ENCODE assay signal across 2 cellular contexts in genomic region chr21:18987515-18988026, GRCh38.
TF ChIP-seq lines count a peak whose summit lies in the region.

No MANE protein-coding gene starts in this region.

TF ChIP-seq in GM23338, 12 proteins besides CTCF, POLR2A, EP300 and RAD21 (continued from another document):
- TF ChIP-seq ZNF462 (CRISPR knock-in tag; IDR thresholded peaks at IDR 0.05) (no peak), POLR2AphosphoS5 (IDR thresholded peaks at IDR 0.05; ENCODE audit: low read depth) (no peak), JUNB (IDR thresholded peaks at IDR 0.05; ENCODE audit: unreplicated experiment) (no peak), EZH2phosphoT487 (IDR thresholded peaks at IDR 0.05; ENCODE audit: unreplicated experiment) (no peak), STAT1 (IDR thresholded peaks at IDR 0.05; ENCODE audit: unreplicated experiment) (no peak), CREB1 (CRISPR knock-in tag; IDR thresholded peaks at IDR 0.05; ENCODE audit: low read depth) (no peak)
- TF ChIP-seq, protein P1, sequence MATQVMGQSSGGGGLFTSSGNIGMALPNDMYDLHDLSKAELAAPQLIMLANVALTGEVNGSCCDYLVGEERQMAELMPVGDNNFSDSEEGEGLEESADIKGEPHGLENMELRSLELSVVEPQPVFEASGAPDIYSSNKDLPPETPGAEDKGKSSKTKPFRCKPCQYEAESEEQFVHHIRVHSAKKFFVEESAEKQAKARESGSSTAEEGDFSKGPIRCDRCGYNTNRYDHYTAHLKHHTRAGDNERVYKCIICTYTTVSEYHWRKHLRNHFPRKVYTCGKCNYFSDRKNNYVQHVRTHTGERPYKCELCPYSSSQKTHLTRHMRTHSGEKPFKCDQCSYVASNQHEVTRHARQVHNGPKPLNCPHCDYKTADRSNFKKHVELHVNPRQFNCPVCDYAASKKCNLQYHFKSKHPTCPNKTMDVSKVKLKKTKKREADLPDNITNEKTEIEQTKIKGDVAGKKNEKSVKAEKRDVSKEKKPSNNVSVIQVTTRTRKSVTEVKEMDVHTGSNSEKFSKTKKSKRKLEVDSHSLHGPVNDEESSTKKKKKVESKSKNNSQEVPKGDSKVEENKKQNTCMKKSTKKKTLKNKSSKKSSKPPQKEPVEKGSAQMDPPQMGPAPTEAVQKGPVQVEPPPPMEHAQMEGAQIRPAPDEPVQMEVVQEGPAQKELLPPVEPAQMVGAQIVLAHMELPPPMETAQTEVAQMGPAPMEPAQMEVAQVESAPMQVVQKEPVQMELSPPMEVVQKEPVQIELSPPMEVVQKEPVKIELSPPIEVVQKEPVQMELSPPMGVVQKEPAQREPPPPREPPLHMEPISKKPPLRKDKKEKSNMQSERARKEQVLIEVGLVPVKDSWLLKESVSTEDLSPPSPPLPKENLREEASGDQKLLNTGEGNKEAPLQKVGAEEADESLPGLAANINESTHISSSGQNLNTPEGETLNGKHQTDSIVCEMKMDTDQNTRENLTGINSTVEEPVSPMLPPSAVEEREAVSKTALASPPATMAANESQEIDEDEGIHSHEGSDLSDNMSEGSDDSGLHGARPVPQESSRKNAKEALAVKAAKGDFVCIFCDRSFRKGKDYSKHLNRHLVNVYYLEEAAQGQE (IDR thresholded peaks at IDR 0.05; ENCODE audit: unreplicated experiment) = no peak

TF ChIP-seq in SK-N-SH treated with all-trans-retinoic acid at 6 μM for 48 hours, 23 proteins besides CTCF, POLR2A, EP300 and RAD21 (continued from another document):
- TF ChIP-seq, protein P2, sequence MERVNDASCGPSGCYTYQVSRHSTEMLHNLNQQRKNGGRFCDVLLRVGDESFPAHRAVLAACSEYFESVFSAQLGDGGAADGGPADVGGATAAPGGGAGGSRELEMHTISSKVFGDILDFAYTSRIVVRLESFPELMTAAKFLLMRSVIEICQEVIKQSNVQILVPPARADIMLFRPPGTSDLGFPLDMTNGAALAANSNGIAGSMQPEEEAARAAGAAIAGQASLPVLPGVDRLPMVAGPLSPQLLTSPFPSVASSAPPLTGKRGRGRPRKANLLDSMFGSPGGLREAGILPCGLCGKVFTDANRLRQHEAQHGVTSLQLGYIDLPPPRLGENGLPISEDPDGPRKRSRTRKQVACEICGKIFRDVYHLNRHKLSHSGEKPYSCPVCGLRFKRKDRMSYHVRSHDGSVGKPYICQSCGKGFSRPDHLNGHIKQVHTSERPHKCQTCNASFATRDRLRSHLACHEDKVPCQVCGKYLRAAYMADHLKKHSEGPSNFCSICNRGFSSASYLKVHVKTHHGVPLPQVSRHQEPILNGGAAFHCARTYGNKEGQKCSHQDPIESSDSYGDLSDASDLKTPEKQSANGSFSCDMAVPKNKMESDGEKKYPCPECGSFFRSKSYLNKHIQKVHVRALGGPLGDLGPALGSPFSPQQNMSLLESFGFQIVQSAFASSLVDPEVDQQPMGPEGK (CRISPR knock-in tag; IDR thresholded peaks at IDR 0.05; ENCODE audit: borderline replicate concordance) = no peak
- no peak for TF ChIP-seq ISL1 (CRISPR knock-in tag; IDR thresholded peaks at IDR 0.05)
- TF ChIP-seq RARB (CRISPR knock-in tag; IDR thresholded peaks at IDR 0.05) = no peak
- TF ChIP-seq OSR1 (CRISPR knock-in tag; IDR thresholded peaks at IDR 0.05) = no peak
- TF ChIP-seq CSRNP3 (CRISPR knock-in tag; IDR thresholded peaks at IDR 0.05) = no peak
- TF ChIP-seq TOX (CRISPR knock-in tag; IDR thresholded peaks at IDR 0.05; ENCODE audit: borderline replicate concordance) = no peak
- TF ChIP-seq SNAI2 (CRISPR knock-in tag; IDR thresholded peaks at IDR 0.05) = no peak
- no peak for TF ChIP-seq ESRRG (CRISPR knock-in tag; IDR thresholded peaks at IDR 0.05)
- TF ChIP-seq BACH2 (CRISPR knock-in tag; IDR thresholded peaks at IDR 0.05; ENCODE audit: borderline replicate concordance) = no peak
